ENCODE assay signal across 2 cellular contexts in genomic region chr6:37514840-37515239, GRCh38.
TF ChIP-seq lines count a peak whose summit lies in the region.

No MANE protein-coding gene starts in this region.

TF ChIP-seq in H1, 55 proteins besides CTCF, POLR2A, EP300 and RAD21:
- TF ChIP-seq TBP (IDR thresholded peaks at IDR 0.05; ENCODE audit: low read depth, low read length) = no peak
- no peak for TF ChIP-seq ZNF274 (IDR thresholded peaks at IDR 0.05; ENCODE audit: borderline replicate concordance, extremely low read depth, low read length)
- no peak for TF ChIP-seq SP2 (IDR thresholded peaks at IDR 0.05; ENCODE audit: low read length)
- TF ChIP-seq ASH2L (IDR thresholded peaks at IDR 0.05; ENCODE audit: low read length) = no peak
- TF ChIP-seq MAX (IDR thresholded peaks at IDR 0.05) = no peak
- no peak for TF ChIP-seq EGR1 (IDR thresholded peaks at IDR 0.05; ENCODE audit: borderline replicate concordance, low read depth, low read length)
- no peak for TF ChIP-seq HDAC6 (IDR thresholded peaks at IDR 0.05; ENCODE audit: low read depth, low read length)
- no peak for TF ChIP-seq BACH1 (IDR thresholded peaks at IDR 0.05; ENCODE audit: low read length)
- TF ChIP-seq POLR2AphosphoS5 (IDR thresholded peaks at IDR 0.05; ENCODE audit: low read depth, low read length) = no peak
- TF ChIP-seq CEBPB (IDR thresholded peaks at IDR 0.05; ENCODE audit: low read depth, low read length) = no peak
- no peak for TF ChIP-seq SIRT6 (IDR thresholded peaks at IDR 0.05; ENCODE audit: low read length)
TF ChIP-seq in H1: peak in this region for 0.

TF ChIP-seq in SK-N-SH treated with all-trans-retinoic acid at 6 μM for 48 hours, 23 proteins besides CTCF, POLR2A, EP300 and RAD21:
- TF ChIP-seq PPARA (CRISPR knock-in tag; IDR thresholded peaks at IDR 0.05; ENCODE audit: borderline replicate concordance) (no peak), ZNF70 (CRISPR knock-in tag; IDR thresholded peaks at IDR 0.05) (no peak), CSDC2 (CRISPR knock-in tag; IDR thresholded peaks at IDR 0.05) (no peak), BACH2 (CRISPR knock-in tag; IDR thresholded peaks at IDR 0.05; ENCODE audit: borderline replicate concordance) (no peak), ZNF8 (CRISPR knock-in tag; IDR thresholded peaks at IDR 0.05) (no peak), OSR1 (CRISPR knock-in tag; IDR thresholded peaks at IDR 0.05) (no peak), ZFP3 (CRISPR knock-in tag; IDR thresholded peaks at IDR 0.05) (no peak), TOX (CRISPR knock-in tag; IDR thresholded peaks at IDR 0.05; ENCODE audit: borderline replicate concordance) (no peak), GLIS3 (CRISPR knock-in tag; IDR thresholded peaks at IDR 0.05) (no peak), RARB (CRISPR knock-in tag; IDR thresholded peaks at IDR 0.05) (no peak), TCF4 (CRISPR knock-in tag; IDR thresholded peaks at IDR 0.05; ENCODE audit: borderline replicate concordance) (no peak), CREB5 (CRISPR knock-in tag; IDR thresholded peaks at IDR 0.05; ENCODE audit: low read depth) (no peak), ZFP30 (CRISPR knock-in tag; IDR thresholded peaks at IDR 0.05) (no peak), ZC3H10 (CRISPR knock-in tag; IDR thresholded peaks at IDR 0.05) (no peak)
TF ChIP-seq in SK-N-SH treated with all-trans-retinoic acid at 6 μM for 48 hours: peak in this region for 0.
